ENCODE assay signal across 16 cellular contexts in genomic region chr3:50708620-50709019, GRCh38. TPM values are rescaled to one million over a fixed set of nuclear protein-coding genes. Genes with fewer than 3 reads are reported as not detected.
DNase-seq lines count a peak whose midpoint lies in the region; ATAC-seq lines count a peak whose summit lies in the region.
"Had no signal": no experiment of that assay in that cellular context is flagged by ENCODE, and none has a peak within 500 bp of the region (broad histone marks: within the 10 kb centered on the region; RNA-seq: fewer than 3 reads in every experiment).

No MANE protein-coding gene starts in this region.

- ATAC-seq in activated T-cell treated with anti-CD3 and anti-CD28 coated beads, Interleukin-2, amount 50 U/mL, for 4 hours = no peak
- ATAC-seq: body of pancreas; natural killer cell treated with Interleukin-12 subunit alpha and Interleukin-12 subunit beta and Interleukin-15 and Interleukin-18, amount 100 ng/mL, for 72 hours had no signal

- peaks cover 5% of the 10 kb centered on the region for H3K27me3 Mint-ChIP-seq in activated T-cell treated with anti-CD3 and anti-CD28 coated beads, Interleukin-2, amount 50 U/mL, for 24 hours
- peaks cover 13% of the 10 kb centered on the region for H3K27me3 Mint-ChIP-seq in activated T-cell treated with anti-CD3 and anti-CD28 coated beads, Interleukin-2, amount 50 U/mL, for 4 hours (ENCODE audit: low read depth)

- DNase-seq in activated T-cell treated with anti-CD3 and anti-CD28 coated beads, Interleukin-2, amount 50 U/mL, for 24 hours = peak; percentile 27
- DNase-seq in activated T-cell treated with anti-CD3 and anti-CD28 coated beads, Interleukin-2, amount 50 U/mL, for 4 hours = no peak
- DNase-seq in NCI-H1105 (lab: John Stamatoyannopoulos, UW) (peak; percentile 42), astrocyte of the hippocampus (ENCODE audit: low read depth, low spot score) (peak; percentile 61), glomerular visceral epithelial cell (ENCODE audit: extremely low spot score) (no peak), NCI-H446 (lab: John Stamatoyannopoulos, UW) (no peak)
- DNase-seq in stimulated activated CD8-positive, alpha-beta memory T cell treated with anti-CD3 and anti-CD28 coated beads, Interleukin-4, amount 100 ng/mL, for 48 hours = peak; percentile 28
- no peak for DNase-seq in central memory CD4-positive, alpha-beta T cell
- DNase-seq: activated gamma-delta T cell, dermis blood vessel endothelial cell, Kasumi-1, Peyer's patch, SK-N-SH had no signal

- H3K27ac Mint-ChIP-seq in activated T-cell treated with anti-CD3 and anti-CD28 coated beads, Interleukin-2, amount 50 U/mL, for 24 hours = no peak overlapping the region
- H3K27ac Mint-ChIP-seq: CD4-positive, alpha-beta memory T cell; natural killer cell treated with Interleukin-12 subunit alpha and Interleukin-12 subunit beta and Interleukin-15 and Interleukin-18, amount 100 ng/mL, for 72 hours had no signal

- no peaks in the 10 kb centered on the region for H3K9me3 Mint-ChIP-seq in activated T-cell treated with anti-CD3 and anti-CD28 coated beads, Interleukin-2, amount 50 U/mL, for 24 hours
- peaks cover 10% of the 10 kb centered on the region for H3K9me3 Mint-ChIP-seq in activated T-cell treated with anti-CD3 and anti-CD28 coated beads, Interleukin-2, amount 50 U/mL, for 4 hours
- H3K9me3 Mint-ChIP-seq: natural killer cell treated with Interleukin-12 subunit alpha and Interleukin-12 subunit beta and Interleukin-15 and Interleukin-18, amount 100 ng/mL, for 72 hours had no signal

- H3K4me3 Mint-ChIP-seq in activated T-cell treated with anti-CD3 and anti-CD28 coated beads, Interleukin-2, amount 50 U/mL, for 24 hours = no peak overlapping the region
- no peak overlapping the region for H3K4me3 Mint-ChIP-seq in activated T-cell treated with anti-CD3 and anti-CD28 coated beads, Interleukin-2, amount 50 U/mL, for 4 hours
- H3K4me3 Mint-ChIP-seq: CD4-positive, alpha-beta memory T cell; natural killer cell treated with Interleukin-12 subunit alpha and Interleukin-12 subunit beta and Interleukin-15 and Interleukin-18, amount 100 ng/mL, for 72 hours had no signal

- H3K36me3 Mint-ChIP-seq in activated T-cell treated with anti-CD3 and anti-CD28 coated beads, Interleukin-2, amount 50 U/mL, for 24 hours (ENCODE audit: low read depth) = no peaks in the 10 kb centered on the region
- peaks cover 2% of the 10 kb centered on the region for H3K36me3 Mint-ChIP-seq in activated T-cell treated with anti-CD3 and anti-CD28 coated beads, Interleukin-2, amount 50 U/mL, for 4 hours (ENCODE audit: insufficient read depth)
- H3K36me3 Mint-ChIP-seq: natural killer cell treated with Interleukin-12 subunit alpha and Interleukin-12 subunit beta and Interleukin-15 and Interleukin-18, amount 100 ng/mL, for 72 hours had no signal

- H3K4me1 Mint-ChIP-seq in activated T-cell treated with anti-CD3 and anti-CD28 coated beads, Interleukin-2, amount 50 U/mL, for 24 hours (ENCODE audit: low read depth) = peaks cover 5% of the 10 kb centered on the region
- H3K4me1 Mint-ChIP-seq in activated T-cell treated with anti-CD3 and anti-CD28 coated beads, Interleukin-2, amount 50 U/mL, for 4 hours (ENCODE audit: low read depth) = peaks cover 6% of the 10 kb centered on the region

RNA-seq across cellular contexts. Expression of gene DOCK3, which starts 33.9 kb away (rescaled TPM):
- total RNA-seq in activated T-cell treated with anti-CD3 and anti-CD28 coated beads, Interleukin-2, amount 50 U/mL, for 4 hours = 1 to 10 TPM; 1.2 to 1.7 (median 1.5) TPM
- total RNA-seq: dermis blood vessel endothelial cell had no signal

Comparison
In these comparisons a context has a peak if more than half of its experiments do, and no peak if none do; other contexts are left out.
1. DNase-seq: peak in activated T-cell treated with anti-CD3 and anti-CD28 coated beads, Interleukin-2, amount 50 U/mL, for 24 hours (single experiment), NCI-H1105 (single experiment), astrocyte of the hippocampus (single experiment) and stimulated activated CD8-positive, alpha-beta memory T cell treated with anti-CD3 and anti-CD28 coated beads, Interleukin-4, amount 100 ng/mL, for 48 hours (single experiment); none in activated T-cell treated with anti-CD3 and anti-CD28 coated beads, Interleukin-2, amount 50 U/mL, for 4 hours (single experiment), central memory CD4-positive, alpha-beta T cell (single experiment), glomerular visceral epithelial cell (single experiment) and NCI-H446 (0 of 2).